9 cellular contexts compared by ENCODE assay signal in the genomic region with DNA sequence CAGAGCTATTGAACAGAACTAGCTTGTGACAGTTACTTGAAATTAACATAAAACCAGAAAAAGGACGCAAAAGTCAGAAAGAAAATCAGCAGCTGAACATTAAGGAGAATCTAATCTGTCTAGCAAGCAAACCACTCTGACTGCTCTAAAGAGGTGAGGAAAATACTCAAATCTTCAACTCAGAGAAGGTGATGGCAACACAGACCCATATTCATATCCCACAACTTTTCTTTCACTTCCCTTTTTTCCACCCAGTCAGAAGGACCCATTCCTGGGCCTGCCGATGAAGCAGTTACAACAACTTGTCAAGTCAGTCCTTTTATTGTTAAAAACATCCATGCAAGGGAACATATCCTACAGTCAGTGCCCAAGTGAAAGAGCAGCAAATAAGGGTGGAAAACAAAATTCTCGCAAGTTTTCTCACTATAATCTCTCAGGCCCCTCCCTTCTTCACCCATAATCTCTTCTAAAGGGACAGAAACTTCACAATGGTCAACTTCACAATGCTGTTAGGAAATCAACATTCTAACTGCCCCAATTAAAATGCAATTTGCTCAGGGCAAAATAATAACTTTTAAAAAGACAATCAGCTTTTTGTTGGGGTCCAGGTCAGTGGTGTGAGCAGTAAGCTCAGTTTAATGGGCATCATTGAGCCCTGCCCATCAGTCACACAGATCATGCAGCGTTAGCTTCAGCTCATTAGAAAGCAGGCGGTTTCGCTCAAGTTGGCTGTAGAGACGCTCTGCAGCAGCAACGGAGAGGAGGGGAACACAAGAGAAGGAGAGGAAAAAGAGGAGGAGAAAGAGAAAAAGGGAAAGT. TPM values are rescaled to one million over a fixed set of nuclear protein-coding genes. Genes with fewer than 3 reads are reported as not detected.
DNase-seq lines count a peak whose midpoint lies in the region; ATAC-seq and TF ChIP-seq lines count a peak whose summit lies in the region.
"Had no signal": no experiment of that assay in that cellular context is flagged by ENCODE, and none has a peak within 500 bp of the region (broad histone marks: within the 10 kb centered on the region; RNA-seq: fewer than 3 reads in every experiment).

No MANE protein-coding gene starts in this region.

- POLR2A ChIA-PET in AG04450 (lab: Yijun Ruan, JAX) (no interaction called here), OCI-LY7 (lab: Charles Lee) (interaction anchor here (0.6 to 1.2 kb wide), 5 partner anchors 23 to 304 kb away, joined by 3 to 5 read pairs (median 4); no protein-coding TSS in a partner anchor)

- intact Hi-C loops in OCI-LY7 (cut with micrococcal nuclease; ENCODE audit: unreplicated experiment): no loop called here

- CTCF ChIA-PET in AG04450 (lab: Charles Lee) (no interaction called here), OCI-LY7 (lab: Charles Lee; ENCODE audit: unreplicated experiment) (no interaction called here)

- H3K4me2 ChIP-seq in OCI-LY7 (ENCODE audit: low read length): peak overlapping the region; percentile 5

- H3K27ac ChIP-seq in AG04450 (ENCODE audit: low read depth, low read length) (peak overlapping the region; percentile 21), OCI-LY7 (ENCODE audit: low read depth, low read length, poor library complexity, severe bottlenecking) (peak overlapping the region; percentile 49), epithelial cell of prostate (peak overlapping the region; percentile 38)

- DNase-seq in AG04450 (ENCODE audit: low read depth, low spot score) (no peak), OCI-LY7 (ENCODE audit: low spot score) (peak; percentile 21), epithelial cell of prostate (ENCODE audit: low read depth, low spot score) (no peak), DMS 273 treated with DMSO at 0.1 percent for 48 hours (lab: John Stamatoyannopoulos, UW) (no peak), GOT3 (lab: John Stamatoyannopoulos, UW) (no peak)
- no peak for DNase-seq in stimulated activated CD4-positive, alpha-beta T cell treated with anti-CD3 and anti-CD28 coated beads, Interleukin-2, amount 100 ng/mL, for 24 hours

- peaks cover 93% of the 10 kb centered on the region for H3K36me3 ChIP-seq in OCI-LY7 (ENCODE audit: insufficient read depth, low read length)

- H3K27me3 ChIP-seq in AG04450 (ENCODE audit: control insufficient read depth, insufficient read depth, low read length): no peaks in the 10 kb centered on the region

- H3K4me3 ChIP-seq in AG04450 (ENCODE audit: low read depth, low read length) (no peak overlapping the region), OCI-LY7 (ENCODE audit: low read depth, low read length, poor library complexity, severe bottlenecking) (no peak overlapping the region)

- TF ChIP-seq CTCF in AG04450 (IDR thresholded peaks at IDR 0.05; ENCODE audit: low read depth, low read length): no peak
- TF ChIP-seq CTCF in OCI-LY7 (conservative IDR thresholded peaks at IDR 0.05; ENCODE audit: low read length): no peak

- ATAC-seq in GM19328 (IDR thresholded peaks at IDR 0.05; ENCODE audit: unreplicated experiment) (peak; percentile 38), GM21526 (IDR thresholded peaks at IDR 0.05; ENCODE audit: low FRiP score, unreplicated experiment) (no peak)

- no peak overlapping the region for H2AFZ ChIP-seq in OCI-LY7 (ENCODE audit: low read length)

- H3K9me3 ChIP-seq in AG04450 (ENCODE audit: control insufficient read depth, insufficient read depth, low read length) (no peaks in the 10 kb centered on the region; the same call in 1 of the 2 replicates), OCI-LY7 (ENCODE audit: low read length) (peaks cover 16% of the 10 kb centered on the region)

- no peaks in the 10 kb centered on the region for H4K20me1 ChIP-seq in OCI-LY7 (ENCODE audit: insufficient read depth, low read length)

- peaks cover 24% of the 10 kb centered on the region for H3K4me1 ChIP-seq in OCI-LY7 (ENCODE audit: insufficient read depth, low read length, poor library complexity, severe bottlenecking)

- no TSS peak for BruUV-seq in OCI-LY7 (replicated peaks; lab: Mats Ljungman, UMichigan)

- no peaks in the 10 kb centered on the region for H3K79me2 ChIP-seq in OCI-LY7 (ENCODE audit: insufficient read depth, low read depth, low read length)

- H3K9me2 ChIP-seq in OCI-LY7 (ENCODE audit: insufficient read depth, low read length): no peaks in the 10 kb centered on the region

RNA-seq across cellular contexts. Expression of a gene that starts 3.6 kb away (rescaled TPM):
- 0.01 TPM in 1 of 2 replicates, not detected in the other for polyA plus RNA-seq in AG04450 (2011; rRNA removed)
- polyA minus RNA-seq in AG04450 (2011; rRNA and poly(A)+ RNA removed): 0.05 TPM in 1 of 2 replicates, not detected in the other
- total RNA-seq in OCI-LY7 (2014; rRNA removed; shearing (Covaris generic)): 0.03 TPM in 2 replicates
- total RNA-seq in OCI-LY7 (2022): 0.06 TPM in 2 replicates
- total RNA-seq: kidney epithelial cell had no signal

RNA-seq across cellular contexts. Expression of a gene that starts 33.4 kb away (rescaled TPM):
- 397 and 565 TPM in 2 replicates for polyA plus RNA-seq in AG04450 (2011; rRNA removed)
- polyA minus RNA-seq in AG04450 (2011; rRNA and poly(A)+ RNA removed): 140 and 155 TPM in 2 replicates
- 235 and 359 TPM in 2 replicates for total RNA-seq in OCI-LY7 (2014; rRNA removed; shearing (Covaris generic))
- total RNA-seq in OCI-LY7 (2022): 417 and 420 TPM in 2 replicates

RNA-seq across cellular contexts. Expression of a gene that starts 47.6 kb away (rescaled TPM):
- polyA plus RNA-seq in AG04450 (2011; rRNA removed): not detected in 2 replicates
- polyA minus RNA-seq in AG04450 (2011; rRNA and poly(A)+ RNA removed): not detected in 2 replicates
- total RNA-seq in OCI-LY7 (2014; rRNA removed; shearing (Covaris generic)): not detected in 2 replicates
- total RNA-seq in OCI-LY7 (2022): not detected in 2 replicates
- total RNA-seq: kidney epithelial cell had no signal
